In genomic region chr22:20964090-20964798, GRCh38 we compare ENCODE assay signal across 11 cellular contexts. TPM values are rescaled to one million over a fixed set of nuclear protein-coding genes. Genes with fewer than 3 reads are reported as not detected.
A peak's percentile ranks its signal among the peaks of the same experiment; 100 is the strongest.
DNase-seq lines count a peak whose midpoint lies in the region; ATAC-seq, FAIRE-seq and TF ChIP-seq lines count a peak whose summit lies in the region.
"Had no signal": no experiment of that assay in that cellular context is flagged by ENCODE, and none has a peak within 500 bp of the region (broad histone marks: within the 10 kb centered on the region; RNA-seq: fewer than 3 reads in every experiment).

No MANE protein-coding gene starts in this region.

- intact Hi-C loops in activated naive CD4-positive, alpha-beta T cell treated with anti-CD3 and anti-CD28 coated beads for 36 hours (cut with micrococcal nuclease) = loop anchor here (5.0 to 10.0 kb wide), 2 partner anchors 38 to 141 kb away; partner anchors contain the start of gene THAP7
- intact Hi-C loops in K562 (cut with micrococcal nuclease) = loop anchor here (2.0 to 5.0 kb wide), 6 partner anchors 58 to 187 kb away; partner anchors contain the start of gene LRRC74B
- intact Hi-C loops in lower lobe of right lung (cut with DNase I) = no loop called here
- intact Hi-C loops in sciatic nerve (cut with DNase I) = no loop called here
- intact Hi-C loops in kidney (cut with DNase I) = no loop called here

- DNase-seq in activated naive CD4-positive, alpha-beta T cell treated with anti-CD3 and anti-CD28 coated beads for 36 hours = no peak
- no peak for DNase-seq in activated naive CD4-positive, alpha-beta T cell treated with anti-CD3 and anti-CD28 coated beads, Interleukin-2, amount 50 U/mL, for 16 hours
- DNase-seq in K562 (ENCODE audit: extremely low read depth in 1 of 4, low spot score in 3 of 4) (no peak), lower lobe of right lung (no peak), sciatic nerve (ENCODE audit: low spot score) (no peak), kidney (no peak), GM20000 (ENCODE audit: low spot score) (no peak)
- DNase-seq: activated CD8-positive, alpha-beta memory T cell treated with anti-CD3 and anti-CD28 coated beads, Interleukin-2, amount 50 U/mL, for 4 hours had no signal

- H3K27ac Mint-ChIP-seq in activated naive CD4-positive, alpha-beta T cell treated with anti-CD3 and anti-CD28 coated beads for 36 hours = no peak overlapping the region

- no peak overlapping the region for H2AFZ ChIP-seq in K562 (ENCODE audit: low read depth, low read length)

- CTCF ChIA-PET in activated naive CD4-positive, alpha-beta T cell treated with anti-CD3 and anti-CD28 coated beads for 36 hours (lab: Charles Lee) = interaction anchor here (1.5 kb wide), 1 partner anchor 49 kb away, joined by 3 read pairs; no protein-coding TSS in a partner anchor
- CTCF ChIA-PET in K562 (lab: Yijun Ruan, JAX; ENCODE audit: low intra/inter-chr PET ratio) = interaction anchor here (1.1 kb wide), 1 partner anchor 139 kb away, joined by 5 read pairs; no protein-coding TSS in a partner anchor

- BruUV-seq in K562 (replicated peaks; lab: Mats Ljungman, UMichigan) = no TSS peak

- peaks cover 5% of the 10 kb centered on the region for H3K27me3 Mint-ChIP-seq in activated naive CD4-positive, alpha-beta T cell treated with anti-CD3 and anti-CD28 coated beads for 36 hours (ENCODE audit: low read depth)

- H3K4me1 ChIP-seq in K562 (replicated peaks in 1 of 2; ENCODE audit: control insufficient read depth in 2 of 2, insufficient read depth in 2 of 2, low read length in 2 of 2) (peaks cover 0 to 40% of the 10 kb centered on the region in 2 experiments; a peak in 2 of 5 replicates), lower lobe of right lung (peaks cover 7% of the 10 kb centered on the region), thymus (ENCODE audit: control insufficient read depth, insufficient read depth, low read length) (no peaks in the 10 kb centered on the region), kidney (ENCODE audit: control insufficient read depth in 1 of 2, insufficient read depth in 1 of 2, low read depth in 1 of 2, low read length in 2 of 2) (peaks cover 0 to 7% of the 10 kb centered on the region in 2 donors)

- ATAC-seq in K562 (no peak), lower lobe of right lung (no peak), sciatic nerve (no peak)
- ATAC-seq: Panc1, right lobe of liver had no signal

- TF ChIP-seq POLR2A in K562 (conservative IDR thresholded peaks at IDR 0.05) = no peak

- peaks cover 44% of the 10 kb centered on the region for H4K20me1 ChIP-seq in K562 (replicated peaks; ENCODE audit: control insufficient read depth, insufficient read depth, low read length)

- no peaks in the 10 kb centered on the region for H3K9me1 ChIP-seq in K562 (ENCODE audit: control insufficient read depth, insufficient read depth, low read length)

- peak overlapping the region; percentile 57 for H3K4me3 Mint-ChIP-seq in activated naive CD4-positive, alpha-beta T cell treated with anti-CD3 and anti-CD28 coated beads for 36 hours

- no peaks in the 10 kb centered on the region for H3K36me3 ChIP-seq in K562 (ENCODE audit: control insufficient read depth, insufficient read depth, low read length)
- no peaks in the 10 kb centered on the region for H3K36me3 ChIP-seq in lower lobe of right lung
- no peaks in the 10 kb centered on the region for H3K36me3 ChIP-seq in thymus (ENCODE audit: control insufficient read depth, insufficient read depth)
- no peaks in the 10 kb centered on the region for H3K36me3 ChIP-seq in kidney (ENCODE audit: control insufficient read depth in 1 of 2, insufficient read depth in 2 of 2, low read length in 2 of 2)
- H3K36me3 ChIP-seq: right lobe of liver had no signal

- no peak for TF ChIP-seq RAD21 in K562 (CRISPR knock-in tag; conservative IDR thresholded peaks at IDR 0.05 in 1 of 2, IDR thresholded peaks at IDR 0.05 in 1 of 2)

- H3K9me3 Mint-ChIP-seq in activated naive CD4-positive, alpha-beta T cell treated with anti-CD3 and anti-CD28 coated beads for 36 hours = no peaks in the 10 kb centered on the region

- peaks cover 11% of the 10 kb centered on the region for H3K4me1 Mint-ChIP-seq in activated naive CD4-positive, alpha-beta T cell treated with anti-CD3 and anti-CD28 coated beads for 36 hours (ENCODE audit: low read depth)

- peaks cover 11 to 38% of the 10 kb centered on the region in 2 experiments; a peak in 4 of 5 replicates for H3K27me3 ChIP-seq in K562 (ENCODE audit: control insufficient read depth in 2 of 2, insufficient read depth in 2 of 2, low read length in 2 of 2)
- peaks cover 22% of the 10 kb centered on the region for H3K27me3 ChIP-seq in lower lobe of right lung (ENCODE audit: low read depth)
- H3K27me3 ChIP-seq in thymus (ENCODE audit: control insufficient read depth, insufficient read depth) = peaks cover 23% of the 10 kb centered on the region
- H3K27me3 ChIP-seq: right lobe of liver had no signal

- H3K9ac ChIP-seq in K562 (ENCODE audit: insufficient read depth in 1 of 2, low read depth in 2 of 2, low read length in 2 of 2) = peak overlapping the region in 1 of 2 experiments; percentile 63; a peak in 2 of 4 replicates
- no peak overlapping the region for H3K9ac ChIP-seq in kidney (ENCODE audit: low read length in 2 of 2)

- in situ Hi-C loops in K562 (cut with MboI) = loop anchor here (25.0 kb wide), 1 partner anchor 173 kb away; no protein-coding TSS in a partner anchor

- no peaks in the 10 kb centered on the region for H3K9me3 ChIP-seq in K562 (replicated peaks; ENCODE audit: control insufficient read depth, insufficient read depth, low read depth, low read length)
- no peaks in the 10 kb centered on the region for H3K9me3 ChIP-seq in lower lobe of right lung
- no peaks in the 10 kb centered on the region for H3K9me3 ChIP-seq in thymus (ENCODE audit: control insufficient read depth)
- no peaks in the 10 kb centered on the region for H3K9me3 ChIP-seq in kidney (ENCODE audit: control insufficient read depth in 1 of 2, low read length in 2 of 2)
- H3K9me3 ChIP-seq: right lobe of liver had no signal

- FAIRE-seq in K562 (lab: Jason Lieb, UNC) = no peak
- FAIRE-seq in kidney (lab: Jason Lieb, UNC) = no peak

- H3K27ac ChIP-seq in K562 (ENCODE audit: extremely low read depth, low read depth, low read length) (no peak overlapping the region), lower lobe of right lung (no peak overlapping the region), thymus (ENCODE audit: low read depth) (no peak overlapping the region), kidney (ENCODE audit: low read depth in 2 of 2, low read length in 2 of 2) (no peak overlapping the region)
- H3K27ac ChIP-seq: right lobe of liver had no signal

- TF ChIP-seq EP300 in K562 (IDR thresholded peaks at IDR 0.05; ENCODE audit: low read length) = no peak

- H3K79me2 ChIP-seq in K562 (ENCODE audit: control insufficient read depth, insufficient read depth, low read length) = no peaks in the 10 kb centered on the region

- no peak overlapping the region for H3K4me2 ChIP-seq in K562 (ENCODE audit: insufficient read depth, low read length)

- no peaks in the 10 kb centered on the region for H3K36me3 Mint-ChIP-seq in activated naive CD4-positive, alpha-beta T cell treated with anti-CD3 and anti-CD28 coated beads for 36 hours (ENCODE audit: low read depth)

- WGBS in K562 (ENCODE audit: insufficient coverage, low coverage, missing lambda C conversion rate) = 22% methylated on average over 6 of the region's 6 CpGs
- WGBS in thymus = 65% methylated on average over 6 of the region's 6 CpGs

- POLR2A ChIA-PET in K562 (lab: Yijun Ruan, JAX) = interaction anchor here (0.6 to 64.4 kb wide), 8 partner anchors 9 to 89 kb away, joined by 3 to 1556 read pairs (median 4); partner anchors contain the start of genes CRKL, LZTR1 and THAP7

- H3K4me3 ChIP-seq in K562 (no peak overlapping the region), lower lobe of right lung (peak overlapping the region; percentile 27), thymus (ENCODE audit: low read length) (peak overlapping the region; percentile 33), kidney (ENCODE audit: low read length in 2 of 2) (no peak overlapping the region)

- TF ChIP-seq CTCF in K562 (IDR thresholded peaks at IDR 0.05 in 2 of 3, conservative IDR thresholded peaks at IDR 0.05 in 1 of 3; ENCODE audit: insufficient read depth in 2 of 3, low read depth in 1 of 3, low read length in 3 of 3) (no peak; a peak in 1 of 6 replicates), lower lobe of right lung (IDR thresholded peaks at IDR 0.05) (no peak), kidney (IDR thresholded peaks at IDR 0.05; ENCODE audit: borderline replicate concordance, extremely low read depth, insufficient read depth) (no peak), GM20000 (IDR thresholded peaks at IDR 0.05; ENCODE audit: extremely low read depth, missing control alignments) (no peak)

RNA-seq across cellular contexts. Expression of gene AIFM3, which starts 2.8 kb away (rescaled TPM):
- under 1 TPM; 0.07 to 0.10 TPM for total RNA-seq in activated naive CD4-positive, alpha-beta T cell treated with anti-CD3 and anti-CD28 coated beads for 36 hours
- total RNA-seq in K562 (2011; cell fraction: chromatin; rRNA removed; ENCODE audit: low replicate concordance) = 0.14 and 1.4 TPM in 2 replicates
- 0.33 and 1.2 TPM in 2 replicates for total RNA-seq in K562 (2011; cell fraction: nucleolus; rRNA removed)
- total RNA-seq in K562 (2011; cell fraction: nucleoplasm; rRNA removed) = 0.53 and 0.81 TPM in 2 replicates
- total RNA-seq in K562 (2014; rRNA removed) (0.14 TPM in 1 of 2 replicates, not detected in the other), K562 (2014; rRNA removed; fragmentation: Illumina TruSeq; extraction: Trizol) (0.10 TPM in 1 of 2 replicates, not detected in the other), K562 (2015; rRNA removed; fragmentation: Illumina TruSeq; extraction: Trizol) (0.07 TPM in 1 of 2 replicates, not detected in the other), K562 (2021) (0.20 and 0.56 TPM in 2 replicates), lower lobe of right lung (12.3 TPM), sciatic nerve (2.1 TPM), kidney (3.1 TPM)
- polyA plus RNA-seq in K562 (2011; rRNA removed) (0.04 and 0.08 TPM in 2 replicates), K562 (2014; fragmentation: Illumina TruSeq; extraction: Trizol) (0.06 TPM in 1 of 2 replicates, not detected in the other), K562 (2014; fragmentation: Nextera tagmentation; extraction: Ambion mirVana) (under 1 TPM; 0.03 to 0.06 TPM), K562 (2014; rRNA removed) (0.15 TPM in 1 of 2 replicates, not detected in the other), thymus (3.3 TPM), kidney (ENCODE audit: insufficient read depth, low read depth, low replicate concordance) (4.4 TPM)
- 0.06 TPM in 1 of 2 replicates, not detected in the other for polyA plus RNA-seq in K562 (2011; cell fraction: cytosol; rRNA removed)
- 0.80 and 0.87 TPM in 2 replicates for polyA plus RNA-seq in K562 (2011; cell fraction: nucleus; rRNA removed)
- polyA plus RNA-seq in K562 (2012) = 0.27 and 0.50 TPM in 2 replicates
- polyA minus RNA-seq in K562 (2011; rRNA and poly(A)+ RNA removed) = 0.06 TPM in 1 of 2 replicates, not detected in the other
- not detected in 2 replicates for polyA minus RNA-seq in K562 (2011; cell fraction: cytosol; rRNA and poly(A)+ RNA removed)
- polyA minus RNA-seq in K562 (2011; cell fraction: nucleus; rRNA and poly(A)+ RNA removed) = 0.27 and 0.44 TPM in 2 replicates

RNA-seq across cellular contexts. Expression of gene LZTR1, which starts 17.9 kb away (rescaled TPM):
- 10 to 100 TPM; 23.1 to 27.4 TPM for total RNA-seq in activated naive CD4-positive, alpha-beta T cell treated with anti-CD3 and anti-CD28 coated beads for 36 hours
- total RNA-seq in K562 (2011; cell fraction: chromatin; rRNA removed; ENCODE audit: low replicate concordance) = 338 and 754 TPM in 2 replicates
- total RNA-seq in K562 (2011; cell fraction: nucleolus; rRNA removed) = 395 and 404 TPM in 2 replicates
- total RNA-seq in K562 (2011; cell fraction: nucleoplasm; rRNA removed) = 258 and 287 TPM in 2 replicates
- total RNA-seq in K562 (2014; rRNA removed) (87.2 and 120 TPM in 2 replicates), K562 (2014; rRNA removed; fragmentation: Illumina TruSeq; extraction: Trizol) (46.4 and 63.0 TPM in 2 replicates), K562 (2015; rRNA removed; fragmentation: Illumina TruSeq; extraction: Trizol) (51.3 and 53.2 TPM in 2 replicates), K562 (2021) (132 and 135 TPM in 2 replicates), lower lobe of right lung (51.6 TPM), sciatic nerve (72.9 TPM), kidney (66.4 TPM)
- polyA plus RNA-seq in K562 (2011; rRNA removed) (63.0 and 88.5 TPM in 2 replicates), K562 (2014; fragmentation: Illumina TruSeq; extraction: Trizol) (74.3 and 89.8 TPM in 2 replicates), K562 (2014; fragmentation: Nextera tagmentation; extraction: Ambion mirVana) (1 to 10 TPM; 2.2 to 3.1 TPM), K562 (2014; rRNA removed) (115 and 129 TPM in 2 replicates), thymus (49.2 TPM), kidney (ENCODE audit: insufficient read depth, low read depth, low replicate concordance) (24.3 TPM)
- 50.8 and 68.8 TPM in 2 replicates for polyA plus RNA-seq in K562 (2011; cell fraction: cytosol; rRNA removed)
- 703 and 913 TPM in 2 replicates for polyA plus RNA-seq in K562 (2011; cell fraction: nucleus; rRNA removed)
- 80.6 and 93.5 TPM in 2 replicates for polyA plus RNA-seq in K562 (2012)
- polyA minus RNA-seq in K562 (2011; rRNA and poly(A)+ RNA removed) = 64.5 and 72.9 TPM in 2 replicates
- 41.9 and 49.7 TPM in 2 replicates for polyA minus RNA-seq in K562 (2011; cell fraction: cytosol; rRNA and poly(A)+ RNA removed)
- 188 and 205 TPM in 2 replicates for polyA minus RNA-seq in K562 (2011; cell fraction: nucleus; rRNA and poly(A)+ RNA removed)

RNA-seq across cellular contexts. Expression of gene THAP7, which starts 37.7 kb away (rescaled TPM):
- 10 to 100 TPM; 20.4 to 21.2 TPM for total RNA-seq in activated naive CD4-positive, alpha-beta T cell treated with anti-CD3 and anti-CD28 coated beads for 36 hours
- total RNA-seq in K562 (2011; cell fraction: chromatin; rRNA removed; ENCODE audit: low replicate concordance) = 90.2 and 332 TPM in 2 replicates
- 398 and 463 TPM in 2 replicates for total RNA-seq in K562 (2011; cell fraction: nucleolus; rRNA removed)
- total RNA-seq in K562 (2011; cell fraction: nucleoplasm; rRNA removed) = 158 and 211 TPM in 2 replicates
- total RNA-seq in K562 (2014; rRNA removed) (245 and 323 TPM in 2 replicates), K562 (2014; rRNA removed; fragmentation: Illumina TruSeq; extraction: Trizol) (32.0 and 35.6 TPM in 2 replicates), K562 (2015; rRNA removed; fragmentation: Illumina TruSeq; extraction: Trizol) (120 and 129 TPM in 2 replicates), K562 (2021) (169 and 183 TPM in 2 replicates), lower lobe of right lung (24.3 TPM), sciatic nerve (21.9 TPM), kidney (25.5 TPM)
- polyA plus RNA-seq in K562 (2011; rRNA removed) (75.4 and 94.6 TPM in 2 replicates), K562 (2014; fragmentation: Illumina TruSeq; extraction: Trizol) (84.1 and 121 TPM in 2 replicates), K562 (2014; fragmentation: Nextera tagmentation; extraction: Ambion mirVana) (10 to 100 TPM in 1 of 2 experiments, 1 to 10 TPM in 1; 7.9 to 33.1 TPM), K562 (2014; rRNA removed) (263 and 266 TPM in 2 replicates), thymus (40.3 TPM), kidney (ENCODE audit: insufficient read depth, low read depth, low replicate concordance) (44.1 TPM)
- polyA plus RNA-seq in K562 (2011; cell fraction: cytosol; rRNA removed) = 137 and 308 TPM in 2 replicates
- 202 and 335 TPM in 2 replicates for polyA plus RNA-seq in K562 (2011; cell fraction: nucleus; rRNA removed)
- 114 and 118 TPM in 2 replicates for polyA plus RNA-seq in K562 (2012)
- polyA minus RNA-seq in K562 (2011; rRNA and poly(A)+ RNA removed) = 39.0 and 48.5 TPM in 2 replicates
- 53.5 and 55.4 TPM in 2 replicates for polyA minus RNA-seq in K562 (2011; cell fraction: cytosol; rRNA and poly(A)+ RNA removed)
- polyA minus RNA-seq in K562 (2011; cell fraction: nucleus; rRNA and poly(A)+ RNA removed) = 261 and 385 TPM in 2 replicates

RNA-seq across cellular contexts. Expression of gene CRKL, which starts 47.0 kb away (rescaled TPM):
- total RNA-seq in activated naive CD4-positive, alpha-beta T cell treated with anti-CD3 and anti-CD28 coated beads for 36 hours = 10 to 100 TPM; 60.5 to 62.2 TPM
- total RNA-seq in K562 (2011; cell fraction: chromatin; rRNA removed; ENCODE audit: low replicate concordance) = 251 and 271 TPM in 2 replicates
- total RNA-seq in K562 (2011; cell fraction: nucleolus; rRNA removed) = 179 and 190 TPM in 2 replicates
- total RNA-seq in K562 (2011; cell fraction: nucleoplasm; rRNA removed) = 236 and 257 TPM in 2 replicates
- total RNA-seq in K562 (2014; rRNA removed) (105 and 144 TPM in 2 replicates), K562 (2014; rRNA removed; fragmentation: Illumina TruSeq; extraction: Trizol) (138 and 141 TPM in 2 replicates), K562 (2015; rRNA removed; fragmentation: Illumina TruSeq; extraction: Trizol) (124 and 128 TPM in 2 replicates), K562 (2021) (263 and 267 TPM in 2 replicates), lower lobe of right lung (53.5 TPM), sciatic nerve (61.4 TPM), kidney (44.7 TPM)
- polyA plus RNA-seq in K562 (2011; rRNA removed) (135 and 196 TPM in 2 replicates), K562 (2014; fragmentation: Illumina TruSeq; extraction: Trizol) (144 and 156 TPM in 2 replicates), K562 (2014; fragmentation: Nextera tagmentation; extraction: Ambion mirVana) (100 to 1,000 TPM; 100 to 105 TPM), K562 (2014; rRNA removed) (114 and 124 TPM in 2 replicates), thymus (21.9 TPM), kidney (ENCODE audit: insufficient read depth, low read depth, low replicate concordance) (11.9 TPM)
- 111 and 189 TPM in 2 replicates for polyA plus RNA-seq in K562 (2011; cell fraction: cytosol; rRNA removed)
- 90.3 and 116 TPM in 2 replicates for polyA plus RNA-seq in K562 (2011; cell fraction: nucleus; rRNA removed)
- 90.4 and 122 TPM in 2 replicates for polyA plus RNA-seq in K562 (2012)
- polyA minus RNA-seq in K562 (2011; rRNA and poly(A)+ RNA removed) = 219 and 267 TPM in 2 replicates
- 166 and 232 TPM in 2 replicates for polyA minus RNA-seq in K562 (2011; cell fraction: cytosol; rRNA and poly(A)+ RNA removed)
- polyA minus RNA-seq in K562 (2011; cell fraction: nucleus; rRNA and poly(A)+ RNA removed) = 39.9 and 84.6 TPM in 2 replicates

RNA-seq across cellular contexts. Expression of gene P2RX6, which starts 50.7 kb away (rescaled TPM):
- total RNA-seq in activated naive CD4-positive, alpha-beta T cell treated with anti-CD3 and anti-CD28 coated beads for 36 hours = under 1 TPM in 1 of 2 experiments, not detected in 1; 0.12 TPM
- 8.3 and 26.4 TPM in 2 replicates for total RNA-seq in K562 (2011; cell fraction: chromatin; rRNA removed; ENCODE audit: low replicate concordance)
- total RNA-seq in K562 (2011; cell fraction: nucleolus; rRNA removed) = 15.5 and 19.3 TPM in 2 replicates
- 13.6 and 14.4 TPM in 2 replicates for total RNA-seq in K562 (2011; cell fraction: nucleoplasm; rRNA removed)
- total RNA-seq in K562 (2014; rRNA removed) (1.5 and 1.9 TPM in 2 replicates), K562 (2014; rRNA removed; fragmentation: Illumina TruSeq; extraction: Trizol) (0.77 and 1.0 TPM in 2 replicates), K562 (2015; rRNA removed; fragmentation: Illumina TruSeq; extraction: Trizol) (1.6 and 1.7 TPM in 2 replicates), K562 (2021) (2.3 and 2.7 TPM in 2 replicates), lower lobe of right lung (2.1 TPM), sciatic nerve (2.3 TPM), kidney (1.0 TPM)
- polyA plus RNA-seq in K562 (2011; rRNA removed) (1.2 and 1.5 TPM in 2 replicates), K562 (2014; fragmentation: Illumina TruSeq; extraction: Trizol) (1.3 and 1.5 TPM in 2 replicates), K562 (2014; fragmentation: Nextera tagmentation; extraction: Ambion mirVana) (under 1 TPM in 1 of 2 experiments, not detected in 1; 0.01 TPM), K562 (2014; rRNA removed) (3.7 and 3.9 TPM in 2 replicates), thymus (0.87 TPM), kidney (ENCODE audit: insufficient read depth, low read depth, low replicate concordance) (1.6 TPM)
- polyA plus RNA-seq in K562 (2011; cell fraction: cytosol; rRNA removed) = 1.4 and 2.2 TPM in 2 replicates
- 16.2 and 34.8 TPM in 2 replicates for polyA plus RNA-seq in K562 (2011; cell fraction: nucleus; rRNA removed)
- polyA plus RNA-seq in K562 (2012) = 4.7 and 7.9 TPM in 2 replicates
- polyA minus RNA-seq in K562 (2011; rRNA and poly(A)+ RNA removed) = 1.6 and 2.5 TPM in 2 replicates
- 1.0 TPM in 1 of 2 replicates, not detected in the other for polyA minus RNA-seq in K562 (2011; cell fraction: cytosol; rRNA and poly(A)+ RNA removed)
- polyA minus RNA-seq in K562 (2011; cell fraction: nucleus; rRNA and poly(A)+ RNA removed) = 5.6 and 7.5 TPM in 2 replicates

Comparison
In these comparisons a context has a peak if more than half of its experiments do, and no peak if none do; other contexts are left out.
1. H3K4me3 ChIP-seq: peak in lower lobe of right lung (single experiment) and thymus (single experiment); none in K562 (single experiment) and kidney (0 of 2).
2. intact Hi-C loops: an anchor here in activated naive CD4-positive, alpha-beta T cell treated with anti-CD3 and anti-CD28 coated beads for 36 hours (5.0 to 10.0 kb wide) and K562 (2.0 to 5.0 kb wide); none called in lower lobe of right lung, sciatic nerve and kidney.